Comparison of ENCODE assay signal across 12 cellular contexts in genomic region chr11:34395916-34396555, GRCh38. TPM values are rescaled to one million over a fixed set of nuclear protein-coding genes. Genes with fewer than 3 reads are reported as not detected.
A peak's percentile ranks its signal among the peaks of the same experiment; 100 is the strongest.
DNase-seq lines count a peak whose midpoint lies in the region; ATAC-seq and TF ChIP-seq lines count a peak whose summit lies in the region.
"Had no signal": no experiment of that assay in that cellular context is flagged by ENCODE, and none has a peak within 500 bp of the region (broad histone marks: within the 10 kb centered on the region; RNA-seq: fewer than 3 reads in every experiment).

No MANE protein-coding gene starts in this region.

- 59 to 80% methylated on average over 1 of the region's 1 CpG for WGBS in transverse colon (ENCODE audit: low coverage in 1 of 2), 2 donors

- intact Hi-C loops in transverse colon (cut with DNase I; ENCODE audit: low total_unique reads), result no loop called here

- DNase-seq in A172 (ENCODE audit: low spot score) (peak; percentile 77), HAP-1 (ENCODE audit: low spot score in 2 of 2) (peak; percentile 56 to 88), SK-N-MC (ENCODE audit: low read depth, low spot score) (peak; percentile 68), fibroblast of villous mesenchyme (ENCODE audit: low read depth) (peak; percentile 25), middle frontal gyrus (ENCODE audit: extremely low spot score, low spot score) (no peak), transverse colon (no peak), NCI-H2107 (lab: John Stamatoyannopoulos, UW) (no peak)
- DNase-seq: activated naive CD4-positive, alpha-beta T cell treated with Interleukin-2 at 50 U/mL for 16 hours; NCI-H524 had no signal

- 0 out of 2 replicates have a peak, but pooled peaks cover 2% of the 10 kb centered on the region for H3K9me3 ChIP-seq in HAP-1
- peaks cover 3% of the 10 kb centered on the region; the same call in 1 of the 2 replicates for H3K9me3 ChIP-seq in SK-N-MC (ENCODE audit: low read depth, low read length)
- peaks cover 0 to 6% of the 10 kb centered on the region in 2 donors for H3K9me3 ChIP-seq in transverse colon

- H3K36me3 ChIP-seq in HAP-1 (replicated peaks) (no peaks in the 10 kb centered on the region), SK-N-MC (ENCODE audit: insufficient read depth, low read length) (no peaks in the 10 kb centered on the region), transverse colon (no peaks in the 10 kb centered on the region)

- TF ChIP-seq CTCF in fibroblast of villous mesenchyme (IDR thresholded peaks at IDR 0.05; ENCODE audit: insufficient read depth, low read depth, low read length), result no peak
- TF ChIP-seq CTCF in transverse colon (IDR thresholded peaks at IDR 0.05), result no peak

- no peak for TF ChIP-seq POLR2A in transverse colon (IDR thresholded peaks at IDR 0.05)

- H3K4me1 ChIP-seq in HAP-1, result peaks cover 7% of the 10 kb centered on the region
- no peaks in the 10 kb centered on the region for H3K4me1 ChIP-seq in transverse colon

- H3K27me3 ChIP-seq in HAP-1 (ENCODE audit: low read depth) (0 out of 2 replicates have a peak, but pooled peaks cover 4% of the 10 kb centered on the region), transverse colon (no peaks in the 10 kb centered on the region)

- H3K4me3 ChIP-seq in HAP-1 (no peak overlapping the region), SK-N-MC (peak overlapping the region; percentile 51), fibroblast of villous mesenchyme (ENCODE audit: low read depth, low read length) (no peak overlapping the region), transverse colon (no peak overlapping the region)
- H3K4me3 ChIP-seq: coronary artery had no signal

- peak overlapping the region; percentile 1 for H3K9ac ChIP-seq in SK-N-MC (ENCODE audit: insufficient read length)
- H3K9ac ChIP-seq: KMS-11 had no signal

- H3K27ac ChIP-seq in SK-N-MC (peak overlapping the region; percentile 95), transverse colon (no peak overlapping the region)
- H3K27ac ChIP-seq: coronary artery, KMS-11 had no signal

- TF ChIP-seq EP300 in transverse colon (IDR thresholded peaks at IDR 0.05; ENCODE audit: low read depth), result no peak

- in situ Hi-C loops in HAP-1 (cut with MboI; ENCODE audit: low sequenced_read_pairs), result no loop called here
- in situ Hi-C loops in transverse colon (cut with MboI; ENCODE audit: low pct_ligation_motif_present in 1 of 4, low pct_unique_long_range_greater_than_20kb in 1 of 4, low sequenced_read_pairs in 3 of 4), result loop anchor here in 2 of 4 donors (25.0 kb wide), 2 partner anchors 91 to 559 kb away; no protein-coding TSS in a partner anchor

- no peak for ATAC-seq in GM19395 (IDR thresholded peaks at IDR 0.05; ENCODE audit: unreplicated experiment)

RNA-seq across cellular contexts. Expression of gene ABTB2, which starts 38.2 kb away (rescaled TPM):
- 0.72 and 0.93 TPM in 2 replicates for total RNA-seq in A172 (2014; rRNA removed; shearing (Covaris generic))
- total RNA-seq in fibroblast of villous mesenchyme (3.9 and 4.8 TPM in 2 replicates), transverse colon (10 to 100 TPM in 3 of 4 donors, under 1 TPM in 1; 0.60 to 41.9 (median 20.7) TPM)

RNA-seq across cellular contexts. Expression of gene CAT, which starts 42.7 kb away (rescaled TPM):
- total RNA-seq in A172 (2014; rRNA removed; shearing (Covaris generic)), result 61.6 and 71.1 TPM in 2 replicates
- total RNA-seq in fibroblast of villous mesenchyme, result 49.9 and 71.7 TPM in 2 replicates
- 100 to 1,000 TPM in 3 of 4 donors, 10 to 100 TPM in 1; 81.2 to 168 (median 133) TPM for total RNA-seq in transverse colon

Comparison
In these comparisons a context has a peak if more than half of its experiments do, and no peak if none do; other contexts are left out.
1. DNase-seq: peak in A172 (single experiment), HAP-1 (2 of 2), SK-N-MC (single experiment) and fibroblast of villous mesenchyme (single experiment); none in middle frontal gyrus (single experiment), transverse colon (single experiment) and NCI-H2107 (single experiment).